ENCODE assay signal across 8 cellular contexts in the genomic region with DNA sequence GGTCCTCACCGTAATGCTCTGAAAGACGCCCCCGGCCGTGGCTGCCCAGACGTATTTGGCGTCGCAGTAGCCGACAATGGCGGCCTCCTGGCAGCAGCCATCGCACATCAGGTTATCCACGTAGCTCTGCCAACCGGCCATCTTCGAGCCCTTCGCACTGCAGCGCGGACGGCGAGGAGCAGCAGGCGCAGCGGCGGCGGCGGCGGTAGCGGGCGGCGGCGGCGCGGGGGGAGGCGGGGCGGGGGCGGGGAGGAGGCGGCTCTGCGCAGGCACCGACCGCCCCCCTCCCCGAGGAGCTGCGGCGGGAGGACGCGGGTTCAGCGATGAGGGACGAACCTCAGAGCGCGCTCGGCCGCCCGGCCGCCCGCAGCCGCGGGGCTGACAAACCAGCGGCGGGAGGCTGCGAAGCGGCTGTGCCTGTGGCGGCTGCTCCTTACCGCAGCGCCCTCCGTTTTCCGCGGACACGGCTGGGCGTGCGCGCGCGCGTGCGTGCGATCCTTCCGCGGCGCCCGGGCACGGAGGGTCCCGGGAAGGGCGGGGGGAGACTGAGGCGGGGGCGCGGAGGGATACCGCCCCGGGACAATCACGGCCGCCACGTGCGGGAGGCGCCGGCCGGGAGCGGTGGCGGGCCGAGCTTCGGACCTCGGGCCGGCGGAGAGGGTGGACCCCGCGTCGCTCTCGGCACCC.
A peak's percentile ranks its signal among the peaks of the same experiment; 100 is the strongest.
DNase-seq lines count a peak whose midpoint lies in the region; ATAC-seq and TF ChIP-seq lines count a peak whose summit lies in the region.

A gene with protein sequence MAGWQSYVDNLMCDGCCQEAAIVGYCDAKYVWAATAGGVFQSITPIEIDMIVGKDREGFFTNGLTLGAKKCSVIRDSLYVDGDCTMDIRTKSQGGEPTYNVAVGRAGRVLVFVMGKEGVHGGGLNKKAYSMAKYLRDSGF (minus strand): TSS at position 180 of the 687 bp plus-strand sequence. CDS start 39 bp downstream, at position 141.

- ATAC-seq in GM18909 (IDR thresholded peaks at IDR 0.05; ENCODE audit: poor library complexity, unreplicated experiment) (peak; percentile 44), HG03159 (IDR thresholded peaks at IDR 0.05; ENCODE audit: unreplicated experiment) (peak; percentile 44)

- POLR2A ChIA-PET in AG04449 (lab: Yijun Ruan, JAX) = interaction anchor here (0.7 to 2.3 kb wide), 8 partner anchors 104 to 277 kb away, joined by 3 to 9 read pairs (median 4); no protein-coding TSS in a partner anchor

- no peak for TF ChIP-seq CTCF in AG04449 (IDR thresholded peaks at IDR 0.05; ENCODE audit: insufficient read depth, low read length, missing control alignments)

- no peak for DNase-seq in AG04449 (ENCODE audit: low read depth, low spot score)
- peak; percentile 92 for DNase-seq in NCI-H748 (lab: John Stamatoyannopoulos, UW; ENCODE audit: unreplicated experiment)
- DNase-seq in activated T-cell treated with anti-CD3 and anti-CD28 coated beads for 4 hours = peak; percentile 35
- peak; percentile 28 for DNase-seq in epidermal melanocyte (ENCODE audit: insufficient read length, low spot score)
- peak; percentile 80 for DNase-seq in midbrain (lab: John Stamatoyannopoulos, UW)
- peak; percentile 14 to 39 for DNase-seq in stimulated activated CD8-positive, alpha-beta memory T cell treated with anti-CD3 and anti-CD28 coated beads, Interleukin-2, amount 100 ng/mL, for 1 hour (ENCODE audit: low read depth in 2 of 2)

- CTCF ChIA-PET in AG04449 (lab: Yijun Ruan, JAX) = interaction anchor here (1.4 to 12.3 kb wide), 3 partner anchors 34 to 246 kb away, joined by 5 to 155 read pairs (median 5); no protein-coding TSS in a partner anchor

- peak within 1 kb of the TSS; percentile 83 for H3K4me3 ChIP-seq in AG04449 (ENCODE audit: low read depth, low read length)
